In genomic region chr1:210786546-210786945, GRCh38 we compare ENCODE assay signal across 30 cellular contexts.
"Had no signal": no experiment of that assay in that cellular context is flagged by ENCODE, and none has a peak within 500 bp of the region (broad histone marks: within the 10 kb centered on the region; RNA-seq: fewer than 3 reads in every experiment).

No MANE protein-coding gene starts in this region.

- H3K27me3 ChIP-seq: neural progenitor cell, ovary, right lobe of liver, sigmoid colon, spleen, suprapubic skin, testis, tibial artery, transverse colon, upper lobe of left lung, vagina had no signal

- H2AFZ ChIP-seq: neural progenitor cell, parathyroid adenoma had no signal

- ATAC-seq: natural killer cell; psoas muscle; right cardiac atrium; right lobe of liver; stimulated activated memory B cell treated with anti-CD40 and anti-IgM and Interleukin-4, amounts not matched to agents 10 μg/mL and 1 μg/mL and 100 μg/mL, for 72 hours; stimulated activated naive CD8-positive, alpha-beta T cell treated with anti-CD3 and anti-CD28 coated beads, Interleukin-15, amount 100 ng/mL, for 72 hours; stimulated activated naive CD8-positive, alpha-beta T cell treated with anti-CD3 and anti-CD28 coated beads, Interleukin-15, Interleukin-2, amounts not matched to agents 100 U/mL and 50 U/mL, for 24 hours had no signal

- H3K4me3 Mint-ChIP-seq: natural killer cell; nephron; neural progenitor cell; stimulated activated memory B cell treated with anti-CD40 and anti-IgM and Interleukin-4, amounts not matched to agents 10 μg/mL and 1 μg/mL and 100 μg/mL, for 72 hours; stimulated activated naive CD8-positive, alpha-beta T cell treated with anti-CD3 and anti-CD28 coated beads, Interleukin-15, amount 100 ng/mL, for 72 hours had no signal

- H3K9me3 Mint-ChIP-seq: nephron; neural progenitor cell; stimulated activated memory B cell treated with anti-CD40 and anti-IgM and Interleukin-4, amounts not matched to agents 10 μg/mL and 1 μg/mL and 100 μg/mL, for 72 hours had no signal

- H3K27ac Mint-ChIP-seq: natural killer cell; nephron; neural progenitor cell; progenitor cell of endocrine pancreas; stimulated activated memory B cell treated with anti-CD40 and anti-IgM and Interleukin-4, amounts not matched to agents 10 μg/mL and 1 μg/mL and 100 μg/mL, for 72 hours had no signal

- H3K9ac ChIP-seq: neural progenitor cell, parathyroid adenoma had no signal

- H3K4me1 Mint-ChIP-seq: natural killer cell; nephron; neural progenitor cell; stimulated activated memory B cell treated with anti-CD40 and anti-IgM and Interleukin-4, amounts not matched to agents 10 μg/mL and 1 μg/mL and 100 μg/mL, for 72 hours; stimulated activated naive CD8-positive, alpha-beta T cell treated with anti-CD3 and anti-CD28 coated beads, Interleukin-15, amount 100 ng/mL, for 72 hours had no signal

- H3K4me2 ChIP-seq: neural progenitor cell, smooth muscle cell had no signal

- H3K4me1 ChIP-seq: neural progenitor cell, parathyroid adenoma, psoas muscle, right lobe of liver, sigmoid colon, spleen, suprapubic skin, testis, tibial artery, transverse colon, upper lobe of left lung, vagina had no signal

- H3K4me3 ChIP-seq: neural progenitor cell, ovary, psoas muscle, right lobe of liver, sigmoid colon, skin epidermis, smooth muscle cell, spleen, suprapubic skin, testis, tibial artery, transverse colon, upper lobe of left lung, vagina had no signal

- DNase-seq: natural killer cell; occipital lobe; ovary; posterior cingulate gyrus; psoas muscle; right cardiac atrium; right lobe of liver; sigmoid colon; spleen; stimulated activated CD4-positive, alpha-beta T cell treated with anti-CD3 and anti-CD28 coated beads, Interleukin-12 subunit alpha, Interleukin-12 subunit beta, amount 100 ng/mL, for 4 hours; stimulated activated CD4-positive, alpha-beta T cell treated with anti-CD3 and anti-CD28 coated beads, Interleukin-1b, Interleukin-23, amount 100 ng/mL, for 48 hours; stimulated activated CD4-positive, alpha-beta T cell treated with anti-CD3 and anti-CD28 coated beads, Interleukin-4, amount 100 ng/mL, for 1 hour; stimulated activated CD4-positive, alpha-beta T cell treated with anti-CD3 and anti-CD28 coated beads, Interleukin-4, amount 100 ng/mL, for 4 hours; stimulated activated CD8-positive, alpha-beta memory T cell treated with anti-CD3 and anti-CD28 coated beads, Interleukin-4, amount 100 ng/mL, for 48 hours; stimulated activated naive CD4-positive, alpha-beta T cell; stimulated activated naive CD8-positive, alpha-beta T cell treated with anti-CD3 and anti-CD28 coated beads, Interleukin-15, amount 100 ng/mL, for 72 hours; stimulated activated naive CD8-positive, alpha-beta T cell treated with anti-CD3 and anti-CD28 coated beads, Interleukin-15, Interleukin-2, amounts not matched to agents 100 U/mL and 50 U/mL, for 24 hours; testis; tibial artery; transverse colon; upper lobe of left lung had no signal

- H3K9me3 ChIP-seq: ovary, psoas muscle, right lobe of liver, sigmoid colon, spleen, suprapubic skin, testis, tibial artery, transverse colon, upper lobe of left lung, vagina had no signal

- H3K27me3 Mint-ChIP-seq: progenitor cell of endocrine pancreas had no signal

- H3K36me3 ChIP-seq: neural progenitor cell, ovary, right lobe of liver, sigmoid colon, spleen, suprapubic skin, tibial artery, transverse colon, upper lobe of left lung, vagina had no signal

- H3K36me3 Mint-ChIP-seq: natural killer cell; neural progenitor cell; stimulated activated memory B cell treated with anti-CD40 and anti-IgM and Interleukin-4, amounts not matched to agents 10 μg/mL and 1 μg/mL and 100 μg/mL, for 72 hours had no signal

- H3K27ac ChIP-seq: neural progenitor cell, ovary, parathyroid adenoma, psoas muscle, right lobe of liver, sigmoid colon, skin epidermis, spleen, suprapubic skin, testis, tibial artery, transverse colon, upper lobe of left lung, vagina had no signal

- H3K79me2 ChIP-seq: parathyroid adenoma had no signal
